8 cellular contexts compared by ENCODE assay signal in genomic region chr3:50155891-50156290, GRCh38. TPM values are rescaled to one million over a fixed set of nuclear protein-coding genes. Genes with fewer than 3 reads are reported as not detected.
DNase-seq lines count a peak whose midpoint lies in the region; ATAC-seq and TF ChIP-seq lines count a peak whose summit lies in the region.

No MANE protein-coding gene starts in this region.

- H3K9ac ChIP-seq in HUES6 (ENCODE audit: low read length) = peak overlapping the region; percentile 64

- peak overlapping the region; percentile 75 for H3K4me3 ChIP-seq in HUES6 (ENCODE audit: low read depth, low read length)
- H3K4me3 ChIP-seq in dorsolateral prefrontal cortex = peak overlapping the region in 56 of 59 donors; percentile 9 to 71 (median 52)

- peaks cover 64% of the 10 kb centered on the region for H3K4me1 ChIP-seq in HUES6 (ENCODE audit: control insufficient read depth, insufficient read depth, low read length)

- H3K36me3 Mint-ChIP-seq in naive thymus-derived CD8-positive, alpha-beta T cell = peaks cover 0 to 2% (median 0%) of the 10 kb centered on the region in 3 donors

- intact Hi-C loops in dorsolateral prefrontal cortex (cut with DNase I) = no loop called here

- in situ Hi-C loops in ACHN (cut with HindIII; ENCODE audit: low pct_ligation_motif_present, low pct_unique_long_range_greater_than_20kb, low sequenced_read_pairs) = no loop called here

- H3K4me3 Mint-ChIP-seq in naive thymus-derived CD8-positive, alpha-beta T cell = peak overlapping the region; percentile 73 to 89 (median 80)

- peaks cover 5 to 36% (median 12%) of the 10 kb centered on the region in 4 donors for H3K4me1 Mint-ChIP-seq in naive thymus-derived CD8-positive, alpha-beta T cell

- peak; percentile 39 for DNase-seq in ACHN
- no peak for DNase-seq in dorsolateral prefrontal cortex
- no peak for DNase-seq in naive thymus-derived CD8-positive, alpha-beta T cell
- no peak for DNase-seq in NK-92 treated with Interleukin-12 subunit alpha and Interleukin-12 subunit beta, amount 100 ng/mL, for 24 hours (lab: John Stamatoyannopoulos, UW)
- DNase-seq in COR-L47 (lab: John Stamatoyannopoulos, UW) = no peak
- DNase-seq in NCI-H2029 (lab: John Stamatoyannopoulos, UW) = no peak

- peaks cover 41% of the 10 kb centered on the region for H3K27me3 ChIP-seq in HUES6 (ENCODE audit: control insufficient read depth, insufficient read depth, low read length)
- H3K27me3 ChIP-seq in dorsolateral prefrontal cortex = peaks cover 0 to 19% (median 0%) of the 10 kb centered on the region in 45 donors

- POLR2A ChIA-PET in naive thymus-derived CD8-positive, alpha-beta T cell (lab: Charles Lee) = no interaction called here

- peaks cover 12 to 43% (median 30%) of the 10 kb centered on the region in 5 donors for H3K27me3 Mint-ChIP-seq in naive thymus-derived CD8-positive, alpha-beta T cell

- H3K9me3 Mint-ChIP-seq in naive thymus-derived CD8-positive, alpha-beta T cell = no peaks in the 10 kb centered on the region

- H3K27ac Mint-ChIP-seq in naive thymus-derived CD8-positive, alpha-beta T cell = peak overlapping the region in 2 of 10 donors; percentile 63 to 74

- TF ChIP-seq CTCF in dorsolateral prefrontal cortex (IDR thresholded peaks at IDR 0.05 in 54 of 56, conservative IDR thresholded peaks at IDR 0.05 in 2 of 56; ENCODE audit: low read depth in 1 of 56, partially characterized antibody in 56 of 56) = no peak

- H3K27ac ChIP-seq in HUES6 (ENCODE audit: low read depth, low read length) = no peak overlapping the region
- peak overlapping the region in 13 of 59 donors; percentile 3 to 65 (median 28) for H3K27ac ChIP-seq in dorsolateral prefrontal cortex

- no peak for ATAC-seq in naive thymus-derived CD8-positive, alpha-beta T cell
- no peak for ATAC-seq in GM18520 (IDR thresholded peaks at IDR 0.05; ENCODE audit: unreplicated experiment)

- H3K36me3 ChIP-seq in HUES6 (ENCODE audit: control insufficient read depth, insufficient read depth, low read length) = peaks cover 4% of the 10 kb centered on the region; the same call in 1 of the 2 replicates

- H3K9me3 ChIP-seq in HUES6 (ENCODE audit: control insufficient read depth, insufficient read depth, low read depth, low read length) = no peaks in the 10 kb centered on the region

RNA-seq across cellular contexts. Expression of gene SEMA3F, which starts 0.8 kb away (rescaled TPM):
- 10 to 100 TPM in 39 of 120 experiments, 1 to 10 TPM in 81; 1.9 to 30.3 (median 8.3) TPM for total RNA-seq in dorsolateral prefrontal cortex
- total RNA-seq in naive thymus-derived CD8-positive, alpha-beta T cell = not detected
- polyA plus RNA-seq in naive thymus-derived CD8-positive, alpha-beta T cell = not detected

RNA-seq across cellular contexts. Expression of gene GNAT1, which starts 35.5 kb away (rescaled TPM):
- total RNA-seq in dorsolateral prefrontal cortex = 1 to 10 TPM in 1 of 120 experiments, under 1 TPM in 13, not detected in 106; 0.20 to 1.6 (median 0.31) TPM
- not detected for total RNA-seq in naive thymus-derived CD8-positive, alpha-beta T cell
- polyA plus RNA-seq in naive thymus-derived CD8-positive, alpha-beta T cell = not detected

RNA-seq across cellular contexts. Expression of gene SLC38A3, which starts 49.2 kb away (rescaled TPM):
- total RNA-seq in dorsolateral prefrontal cortex = 10 to 100 TPM; 12.5 to 71.4 (median 28.5) TPM
- total RNA-seq in naive thymus-derived CD8-positive, alpha-beta T cell = not detected
- not detected for polyA plus RNA-seq in naive thymus-derived CD8-positive, alpha-beta T cell

Comparison
In these comparisons a context has a peak if more than half of its experiments do, and no peak if none do; other contexts are left out.
1. RNA of gene SLC38A3, which starts 49.2 kb away (total RNA-seq): 12.5 to 71.4 TPM in dorsolateral prefrontal cortex; not detected in naive thymus-derived CD8-positive, alpha-beta T cell; every median in the first group is over 10 times any median in the second.